2 cellular contexts compared by ENCODE assay signal in genomic region chr5:108420755-108421154, GRCh38.
TF ChIP-seq lines count a peak whose summit lies in the region.

No MANE protein-coding gene starts in this region.

TF ChIP-seq in HEK293, 187 proteins besides CTCF, POLR2A, EP300 and RAD21 (continued from another document):
- TF ChIP-seq ZNF148 (tag by site-specific recombination; IDR thresholded peaks at IDR 0.05; ENCODE audit: borderline replicate concordance) = no peak
- no peak for TF ChIP-seq ZNF214 (tag by site-specific recombination; IDR thresholded peaks at IDR 0.05; ENCODE audit: borderline replicate concordance)
- no peak for TF ChIP-seq TRIM28 (IDR thresholded peaks at IDR 0.05; ENCODE audit: borderline replicate concordance, low read length)
- TF ChIP-seq ZNF623 (tag by site-specific recombination; IDR thresholded peaks at IDR 0.05) = peak; percentile 68

TF ChIP-seq in K562, 482 proteins besides CTCF, POLR2A, EP300 and RAD21 (continued from another document):
- TF ChIP-seq MEF2A (IDR thresholded peaks at IDR 0.05; ENCODE audit: control insufficient read depth, low read depth, low read length) (no peak), HDAC1 (IDR thresholded peaks at IDR 0.05) (no peak), ZNF184 (CRISPR knock-in tag; IDR thresholded peaks at IDR 0.05) (no peak), CAMTA2 (CRISPR knock-in tag; conservative IDR thresholded peaks at IDR 0.05) (no peak), ELK3 (CRISPR knock-in tag; IDR thresholded peaks at IDR 0.05) (no peak), HMGXB4 (CRISPR knock-in tag; IDR thresholded peaks at IDR 0.05) (no peak), BCOR (IDR thresholded peaks at IDR 0.05) (peak; percentile 29; the same call in 1 of the 2 replicates), MAFF (IDR thresholded peaks at IDR 0.05; ENCODE audit: low read length) (no peak)
